Comparison of ENCODE assay signal across 11 cellular contexts in the genomic region with DNA sequence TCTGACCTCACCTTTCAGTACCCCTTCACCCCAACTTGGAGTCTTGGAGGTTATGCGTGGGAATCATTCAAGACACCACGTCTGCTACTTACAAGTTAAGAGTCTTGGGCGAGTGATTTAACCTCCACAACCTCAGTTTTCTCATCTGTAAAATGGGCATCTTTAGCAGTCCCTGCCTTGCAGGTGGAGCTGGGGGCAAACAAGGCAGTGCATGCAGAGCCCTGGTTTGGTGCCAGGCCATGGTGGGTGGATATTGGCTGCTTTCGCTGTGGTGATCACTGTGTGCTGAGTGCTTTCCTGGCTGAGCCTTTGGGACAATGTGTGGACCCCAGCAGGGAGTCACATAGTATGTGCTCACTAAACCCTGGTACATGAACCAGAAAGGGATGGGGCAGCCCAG. TPM values are rescaled to one million over a fixed set of nuclear protein-coding genes. Genes with fewer than 3 reads are reported as not detected.
DNase-seq lines count a peak whose midpoint lies in the region; ATAC-seq and TF ChIP-seq lines count a peak whose summit lies in the region.
"Had no signal": no experiment of that assay in that cellular context is flagged by ENCODE, and none has a peak within 500 bp of the region (broad histone marks: within the 10 kb centered on the region; RNA-seq: fewer than 3 reads in every experiment).

No MANE protein-coding gene starts in this region.

- 0 out of 2 replicates have a peak overlapping the region, but pooled peaks have one; percentile 51 for H2AFZ ChIP-seq in MM.1S (ENCODE audit: low read length)
- no peak overlapping the region for H2AFZ ChIP-seq in neuron (ENCODE audit: low read depth, low read length)

- peaks cover 10% of the 10 kb centered on the region for H3K4me1 ChIP-seq in ES-I3 (ENCODE audit: insufficient read depth, low read length)
- H3K4me1 ChIP-seq in MM.1S (ENCODE audit: low read length), result no peaks in the 10 kb centered on the region
- peaks cover 7% of the 10 kb centered on the region for H3K4me1 ChIP-seq in neuron (ENCODE audit: insufficient read depth, low read length)

- H3K27me3 ChIP-seq in MM.1S (replicated peaks; ENCODE audit: insufficient read depth, low read length) (no peaks in the 10 kb centered on the region), dorsolateral prefrontal cortex (no peaks in the 10 kb centered on the region), neuron (ENCODE audit: insufficient read depth, low read length) (no peaks in the 10 kb centered on the region)
- H3K27me3 ChIP-seq: gastroesophageal sphincter had no signal

- H3K27ac ChIP-seq in MM.1S (ENCODE audit: low read length), result no peak overlapping the region
- peak overlapping the region in 57 of 59 donors; percentile 50 to 100 (median 98) for H3K27ac ChIP-seq in dorsolateral prefrontal cortex
- H3K27ac ChIP-seq: coronary artery, gastroesophageal sphincter had no signal

- H3K4me2 ChIP-seq in MM.1S (ENCODE audit: low read depth, low read length), result no peak overlapping the region

- DNase-seq in MM.1S, result no peak
- DNase-seq in dorsolateral prefrontal cortex, result no peak
- no peak for DNase-seq in stimulated activated CD4-positive, alpha-beta T cell treated with anti-CD3 and anti-CD28 coated beads, Interleukin-2, amount 100 ng/mL, for 48 hours
- DNase-seq: NCI-H226 had no signal

- no peak overlapping the region for H3K4me3 ChIP-seq in MM.1S (ENCODE audit: low read length)
- H3K4me3 ChIP-seq in dorsolateral prefrontal cortex, result peak overlapping the region in 33 of 59 donors; percentile 31 to 74 (median 58)
- H3K4me3 ChIP-seq in neuron (ENCODE audit: low read length), result peak overlapping the region; percentile 39
- H3K4me3 ChIP-seq: coronary artery, gastroesophageal sphincter had no signal

- TF ChIP-seq CTCF in MM.1S (IDR thresholded peaks at IDR 0.05; ENCODE audit: low read length) (no peak), dorsolateral prefrontal cortex (IDR thresholded peaks at IDR 0.05 in 54 of 56, conservative IDR thresholded peaks at IDR 0.05 in 2 of 56; ENCODE audit: low read depth in 1 of 56, partially characterized antibody in 56 of 56) (no peak)

- H3K9ac ChIP-seq in ES-I3 (ENCODE audit: low read depth, low read length) (peak overlapping the region; percentile 53), MM.1S (ENCODE audit: low read length) (no peak overlapping the region)

- ATAC-seq in HG02588 (IDR thresholded peaks at IDR 0.05; ENCODE audit: unreplicated experiment), result no peak
- no peak for ATAC-seq in GM21737 (IDR thresholded peaks at IDR 0.05; ENCODE audit: unreplicated experiment)
- ATAC-seq in HG03139 (IDR thresholded peaks at IDR 0.05; ENCODE audit: unreplicated experiment), result no peak

- no peaks in the 10 kb centered on the region for H3F3A ChIP-seq in MM.1S (ENCODE audit: insufficient read depth, low read length)

- intact Hi-C loops in dorsolateral prefrontal cortex (cut with DNase I), result loop anchor here in 1 of 2 donors (1.0 kb wide), 1 partner anchor 16 kb away; no protein-coding TSS in a partner anchor

- H3K9me3 ChIP-seq in ES-I3 (ENCODE audit: control insufficient read depth, insufficient read depth, low read length), result no peaks in the 10 kb centered on the region
- H3K9me3 ChIP-seq in MM.1S (replicated peaks; ENCODE audit: insufficient read depth, low read length), result no peaks in the 10 kb centered on the region
- no peaks in the 10 kb centered on the region for H3K9me3 ChIP-seq in neuron (ENCODE audit: low read length)
- H3K9me3 ChIP-seq: gastroesophageal sphincter had no signal

- no peaks in the 10 kb centered on the region for H3K79me2 ChIP-seq in MM.1S (ENCODE audit: low read length)

- H3K36me3 ChIP-seq in ES-I3 (ENCODE audit: insufficient read depth, low read length) (no peaks in the 10 kb centered on the region), MM.1S (replicated peaks; ENCODE audit: insufficient read depth, low read length) (no peaks in the 10 kb centered on the region), neuron (ENCODE audit: insufficient read depth, low read length) (no peaks in the 10 kb centered on the region)
- H3K36me3 ChIP-seq: gastroesophageal sphincter had no signal

- H4K20me1 ChIP-seq in MM.1S (ENCODE audit: insufficient read depth, low read length), result no peaks in the 10 kb centered on the region

- no peaks in the 10 kb centered on the region for H3K9me2 ChIP-seq in MM.1S (replicated peaks; ENCODE audit: insufficient read depth, low read length)

RNA-seq across cellular contexts. Expression of gene PTMA, which starts 20.4 kb away (rescaled TPM):
- total RNA-seq in dorsolateral prefrontal cortex, result 1,000 to 10,000 TPM in 1 of 120 experiments, 100 to 1,000 TPM in 119; 326 to 1,103 (median 509) TPM
